Comparison of ENCODE assay signal across 26 cellular contexts in genomic region chr3:186962445-186962844, GRCh38. TPM values are rescaled to one million over a fixed set of nuclear protein-coding genes. Genes with fewer than 3 reads are reported as not detected.
DNase-seq lines count a peak whose midpoint lies in the region; ATAC-seq and TF ChIP-seq lines count a peak whose summit lies in the region.
"Had no signal": no experiment of that assay in that cellular context is flagged by ENCODE, and none has a peak within 500 bp of the region (broad histone marks: within the 10 kb centered on the region; RNA-seq: fewer than 3 reads in every experiment).

No MANE protein-coding gene starts in this region.

- H3K4me1 Mint-ChIP-seq in activated CD4-positive, alpha-beta T cell treated with anti-CD3 and anti-CD28 coated beads for 36 hours = peaks cover 48% of the 10 kb centered on the region
- peaks cover 50% of the 10 kb centered on the region for H3K4me1 Mint-ChIP-seq in CD4-positive, alpha-beta T cell (ENCODE audit: low read depth)
- peaks cover 45% of the 10 kb centered on the region for H3K4me1 Mint-ChIP-seq in activated CD8-positive, alpha-beta T cell treated with anti-CD3 and anti-CD28 coated beads for 36 hours (ENCODE audit: low read depth)
- H3K4me1 Mint-ChIP-seq in naive B cell = peaks cover 53 to 73% (median 54%) of the 10 kb centered on the region in 3 donors

- H3K9me3 Mint-ChIP-seq in activated CD4-positive, alpha-beta T cell treated with anti-CD3 and anti-CD28 coated beads for 36 hours (ENCODE audit: low read depth) = no peaks in the 10 kb centered on the region
- H3K9me3 Mint-ChIP-seq in CD4-positive, alpha-beta T cell = no peaks in the 10 kb centered on the region
- H3K9me3 Mint-ChIP-seq in activated CD8-positive, alpha-beta T cell treated with anti-CD3 and anti-CD28 coated beads for 36 hours = no peaks in the 10 kb centered on the region
- no peaks in the 10 kb centered on the region for H3K9me3 Mint-ChIP-seq in naive B cell
- H3K9me3 Mint-ChIP-seq: neural crest cell had no signal

- no peaks in the 10 kb centered on the region for H3K27me3 Mint-ChIP-seq in activated CD4-positive, alpha-beta T cell treated with anti-CD3 and anti-CD28 coated beads for 36 hours
- no peaks in the 10 kb centered on the region for H3K27me3 Mint-ChIP-seq in CD4-positive, alpha-beta T cell
- H3K27me3 Mint-ChIP-seq in activated CD8-positive, alpha-beta T cell treated with anti-CD3 and anti-CD28 coated beads for 36 hours = no peaks in the 10 kb centered on the region
- H3K27me3 Mint-ChIP-seq in naive B cell = no peaks in the 10 kb centered on the region

- intact Hi-C loops in activated CD4-positive, alpha-beta T cell treated with anti-CD3 and anti-CD28 coated beads for 36 hours (cut with DNase I, micrococcal nuclease) = no loop called here
- intact Hi-C loops in CD4-positive, alpha-beta T cell (cut with DNase I, micrococcal nuclease) = no loop called here
- intact Hi-C loops in activated CD8-positive, alpha-beta T cell treated with anti-CD3 and anti-CD28 coated beads for 36 hours (cut with micrococcal nuclease) = no loop called here
- intact Hi-C loops in head of caudate nucleus (cut with DNase I) = no loop called here

- H3K27ac ChIP-seq in CD4-positive, alpha-beta T cell (ENCODE audit: low read depth, low read length) = no peak overlapping the region
- H3K27ac ChIP-seq: esophagus squamous epithelium, gastroesophageal sphincter, psoas muscle, SJSA1, upper lobe of left lung had no signal

- H3K27me3 ChIP-seq in CD4-positive, alpha-beta T cell (ENCODE audit: control insufficient read depth, insufficient read depth, low read length) = no peaks in the 10 kb centered on the region
- H3K27me3 ChIP-seq: BE2C, esophagus squamous epithelium, gastroesophageal sphincter, SJSA1, upper lobe of left lung had no signal

- POLR2A ChIA-PET in activated CD4-positive, alpha-beta T cell treated with anti-CD3 and anti-CD28 coated beads for 36 hours (lab: Charles Lee) = interaction anchor here (1.1 kb wide), 1 partner anchor 10 kb away, joined by 3 read pairs; no protein-coding TSS in a partner anchor
- POLR2A ChIA-PET in CD4-positive, alpha-beta T cell (lab: Charles Lee) = interaction anchor here (0.6 to 1.7 kb wide), 3 partner anchors 18 to 31 kb away, joined by 3 to 5 read pairs (median 5); no protein-coding TSS in a partner anchor
- POLR2A ChIA-PET in activated CD8-positive, alpha-beta T cell treated with anti-CD3 and anti-CD28 coated beads for 36 hours (lab: Charles Lee) = interaction anchor here (0.9 kb wide), 1 partner anchor 136 kb away, joined by 4 read pairs; no protein-coding TSS in a partner anchor

- TF ChIP-seq CTCF in CD4-positive, alpha-beta T cell (IDR thresholded peaks at IDR 0.05) = no peak
- no peak for TF ChIP-seq CTCF in activated CD8-positive, alpha-beta T cell treated with anti-CD3 and anti-CD28 coated beads for 36 hours (IDR thresholded peaks at IDR 0.05)

- CTCF ChIA-PET in activated CD4-positive, alpha-beta T cell treated with anti-CD3 and anti-CD28 coated beads for 36 hours (lab: Charles Lee) = interaction anchor here (0.6 to 2.7 kb wide), 3 partner anchors 11 to 179 kb away, joined by 3 to 7 read pairs (median 5); no protein-coding TSS in a partner anchor
- CTCF ChIA-PET in CD4-positive, alpha-beta T cell (lab: Charles Lee) = no interaction called here
- CTCF ChIA-PET in activated CD8-positive, alpha-beta T cell treated with anti-CD3 and anti-CD28 coated beads for 36 hours (lab: Charles Lee) = no interaction called here

- no peak overlapping the region for H3K4me3 Mint-ChIP-seq in activated CD4-positive, alpha-beta T cell treated with anti-CD3 and anti-CD28 coated beads for 36 hours
- H3K4me3 Mint-ChIP-seq in CD4-positive, alpha-beta T cell = no peak overlapping the region
- no peak overlapping the region for H3K4me3 Mint-ChIP-seq in activated CD8-positive, alpha-beta T cell treated with anti-CD3 and anti-CD28 coated beads for 36 hours
- H3K4me3 Mint-ChIP-seq in naive B cell = peak overlapping the region in 1 of 8 donors; percentile 45
- H3K4me3 Mint-ChIP-seq: neural crest cell had no signal

- H3K36me3 Mint-ChIP-seq in activated CD4-positive, alpha-beta T cell treated with anti-CD3 and anti-CD28 coated beads for 36 hours (ENCODE audit: low read depth) = peaks cover 31% of the 10 kb centered on the region
- peaks cover 58% of the 10 kb centered on the region for H3K36me3 Mint-ChIP-seq in CD4-positive, alpha-beta T cell (ENCODE audit: low read depth)
- peaks cover 25% of the 10 kb centered on the region for H3K36me3 Mint-ChIP-seq in activated CD8-positive, alpha-beta T cell treated with anti-CD3 and anti-CD28 coated beads for 36 hours (ENCODE audit: low read depth)
- H3K36me3 Mint-ChIP-seq in naive B cell = peaks cover 15 to 19% of the 10 kb centered on the region in 2 donors

- H3K27ac Mint-ChIP-seq in activated CD4-positive, alpha-beta T cell treated with anti-CD3 and anti-CD28 coated beads for 36 hours = peak overlapping the region; percentile 1
- H3K27ac Mint-ChIP-seq in CD4-positive, alpha-beta T cell = peak overlapping the region; percentile 31
- peak overlapping the region; percentile 13 for H3K27ac Mint-ChIP-seq in activated CD8-positive, alpha-beta T cell treated with anti-CD3 and anti-CD28 coated beads for 36 hours
- H3K27ac Mint-ChIP-seq in naive B cell = peak overlapping the region in 4 of 6 donors; percentile 60 to 95 (median 91)

- no peak for DNase-seq in activated CD4-positive, alpha-beta T cell treated with anti-CD3 and anti-CD28 coated beads for 36 hours
- DNase-seq in activated CD4-positive, alpha-beta T cell treated with anti-CD3 and anti-CD28 coated beads, Interleukin-2, amount 50 U/mL, for 1 hour = no peak
- DNase-seq in CD4-positive, alpha-beta T cell = no peak
- no peak for DNase-seq in activated CD8-positive, alpha-beta T cell treated with anti-CD3 and anti-CD28 coated beads for 36 hours
- DNase-seq in naive B cell = no peak
- DNase-seq in head of caudate nucleus = no peak
- DNase-seq: 8988T; activated gamma-delta T cell; amygdala; BE2C; cerebellar nuclear complex; effector CD8-positive, alpha-beta T cell; esophagus squamous epithelium; NCI-H1092; NCI-H2029; NCI-H226; psoas muscle; small intestine; stimulated activated CD4-positive, alpha-beta T cell treated with anti-CD3 and anti-CD28 coated beads, Interleukin-4, amount 100 ng/mL, for 1 hour; upper lobe of left lung had no signal

- no peak for ATAC-seq in activated CD4-positive, alpha-beta T cell treated with anti-CD3 and anti-CD28 coated beads for 36 hours
- ATAC-seq in CD4-positive, alpha-beta T cell (ENCODE audit: poor library complexity) = no peak
- no peak for ATAC-seq in activated CD8-positive, alpha-beta T cell treated with anti-CD3 and anti-CD28 coated beads for 36 hours
- ATAC-seq in naive B cell (ENCODE audit: low read depth in 2 of 2) = no peak
- no peak for ATAC-seq in GM19397 (IDR thresholded peaks at IDR 0.05; ENCODE audit: unreplicated experiment)
- ATAC-seq in GM21381 (IDR thresholded peaks at IDR 0.05; ENCODE audit: unreplicated experiment) = no peak
- ATAC-seq: gastroesophageal sphincter, Panc1, psoas muscle had no signal

- no peaks in the 10 kb centered on the region for H3K9me3 ChIP-seq in CD4-positive, alpha-beta T cell (ENCODE audit: control insufficient read depth, low read length)
- H3K9me3 ChIP-seq: BE2C, esophagus squamous epithelium, gastroesophageal sphincter, psoas muscle, SJSA1, upper lobe of left lung had no signal

RNA-seq across cellular contexts. Expression of gene ST6GAL1, which starts 32.1 kb away (rescaled TPM):
- total RNA-seq in activated CD4-positive, alpha-beta T cell treated with anti-CD3 and anti-CD28 coated beads for 36 hours = 100 to 1,000 TPM in 1 of 2 experiments, 10 to 100 TPM in 1; 86.6 to 111 TPM
- 10 to 100 TPM; 27.6 to 29.1 TPM for total RNA-seq in CD4-positive, alpha-beta T cell
- total RNA-seq in activated CD8-positive, alpha-beta T cell treated with anti-CD3 and anti-CD28 coated beads for 36 hours = 10 to 100 TPM; 84.6 to 99.2 TPM
- polyA plus RNA-seq in naive B cell (ENCODE audit: low read depth in 6 of 6) = 100 to 1,000 TPM; 210 to 330 (median 253) TPM

Comparison
In these comparisons a context has a peak if more than half of its experiments do, and no peak if none do; other contexts are left out.
1. H3K27ac Mint-ChIP-seq: peak in every context shown above with its lines; median percentile 91 in naive B cell; 31 in CD4-positive, alpha-beta T cell; 13 in activated CD8-positive, alpha-beta T cell treated with anti-CD3 and anti-CD28 coated beads for 36 hours; 1 in activated CD4-positive, alpha-beta T cell treated with anti-CD3 and anti-CD28 coated beads for 36 hours.